In the genomic region with DNA sequence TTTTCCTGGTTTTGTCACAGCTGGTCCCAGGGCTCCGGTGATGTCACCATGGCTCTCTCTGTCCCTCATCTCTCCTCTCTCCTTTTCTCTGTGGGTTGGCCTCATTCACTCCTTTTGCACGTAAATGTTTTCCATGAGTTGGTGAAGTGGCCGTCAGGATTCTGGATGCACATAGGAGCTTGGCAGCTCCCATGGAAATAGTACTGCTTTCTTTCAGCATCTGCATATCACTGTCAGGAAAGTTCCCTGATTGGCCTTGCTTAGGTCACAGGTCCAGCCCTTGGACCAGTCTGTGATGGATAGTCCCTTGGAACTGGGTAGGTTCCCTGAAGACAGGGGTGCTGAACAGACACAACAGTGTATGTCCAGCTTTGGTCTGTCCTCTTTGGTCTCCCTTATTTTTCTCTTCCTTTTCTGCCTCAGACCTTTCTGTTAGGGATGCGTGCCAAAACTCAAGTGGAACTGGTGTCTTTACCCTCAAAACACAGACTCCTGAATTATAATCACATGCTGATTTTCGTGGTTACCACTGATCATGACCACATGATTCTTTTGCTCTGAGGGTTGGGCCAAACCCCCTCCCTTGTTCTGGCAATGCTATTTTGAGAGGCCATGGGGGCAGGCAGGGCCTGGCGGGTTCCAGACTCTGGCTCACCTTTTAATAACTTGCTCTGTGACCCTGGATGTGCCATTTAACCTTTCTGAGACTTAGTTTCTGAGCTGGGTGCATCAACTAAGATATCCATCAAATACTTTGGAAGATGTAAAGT, we compare ENCODE assay signal across 1 cellular context.
TF ChIP-seq lines count a peak whose summit lies in the region.

No MANE protein-coding gene starts in this region.

TF ChIP-seq in GM12878, 131 proteins besides CTCF, POLR2A, EP300 and RAD21 (continued from another document):
- TF ChIP-seq ATF2 (IDR thresholded peaks at IDR 0.05; ENCODE audit: low read length), result no peak
